In the genomic region with DNA sequence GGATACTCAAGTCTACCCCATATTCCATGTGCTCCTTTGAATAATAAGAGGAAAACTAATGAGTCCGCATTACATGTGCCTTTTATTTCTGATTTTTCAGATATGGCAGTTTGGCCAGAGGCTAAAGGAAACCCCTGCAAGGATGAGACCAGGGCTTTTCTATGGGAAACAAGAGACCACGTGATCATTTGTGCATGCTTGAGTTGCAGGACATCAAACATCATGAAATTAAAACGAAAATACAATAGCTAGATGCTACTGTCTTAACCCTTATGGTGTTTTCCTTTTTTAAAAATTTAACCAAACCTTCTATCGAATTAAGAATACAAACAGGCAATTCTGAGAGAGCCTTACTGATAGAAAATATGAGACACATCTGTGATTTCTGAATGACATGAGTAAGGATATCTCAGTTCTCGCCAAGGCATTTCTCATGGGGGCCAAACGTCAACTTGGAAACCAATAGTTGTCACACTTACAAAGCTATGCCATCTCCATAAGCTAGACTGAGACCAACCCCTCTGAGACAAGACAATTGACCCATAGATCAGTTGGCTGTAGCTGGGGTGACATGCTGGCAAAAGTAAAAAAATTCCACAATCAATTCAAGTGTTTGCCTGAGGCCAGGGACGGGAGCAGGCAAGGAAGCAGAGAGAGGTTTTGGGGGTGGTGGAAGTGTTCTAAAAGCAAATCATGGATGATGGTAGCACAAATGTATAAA, we compare ENCODE assay signal across 15 cellular contexts. TPM values are rescaled to one million over a fixed set of nuclear protein-coding genes. Genes with fewer than 3 reads are reported as not detected.
DNase-seq lines count a peak whose midpoint lies in the region; ATAC-seq, FAIRE-seq and TF ChIP-seq lines count a peak whose summit lies in the region.
"Had no signal": no experiment of that assay in that cellular context is flagged by ENCODE, and none has a peak within 500 bp of the region (broad histone marks: within the 10 kb centered on the region; RNA-seq: fewer than 3 reads in every experiment).

No MANE protein-coding gene starts in this region.

- peak overlapping the region; percentile 47 for H3K27ac ChIP-seq in CD4-positive, alpha-beta T cell (ENCODE audit: low read depth, low read length)
- H3K27ac ChIP-seq in mesenchymal stem cell (ENCODE audit: low read length, poor library complexity, severe bottlenecking) (no peak overlapping the region), mammary epithelial cell (ENCODE audit: insufficient read depth, low read depth, low read length) (no peak overlapping the region)
- H3K27ac ChIP-seq: cardiac muscle cell, heart left ventricle had no signal

- H2BK5ac ChIP-seq in mesenchymal stem cell (ENCODE audit: low read depth, low read length, poor library complexity, severe bottlenecking), result no peak overlapping the region

- BruUV-seq in mammary epithelial cell (replicated peaks; lab: Mats Ljungman, UMichigan), result no TSS peak

- no peaks in the 10 kb centered on the region for H3K79me1 ChIP-seq in mesenchymal stem cell (replicated peaks; ENCODE audit: low read length, poor library complexity, severe bottlenecking)

- H2AFZ ChIP-seq in mesenchymal stem cell (ENCODE audit: low read depth, low read length), result no peak overlapping the region
- H2AFZ ChIP-seq in mammary epithelial cell (ENCODE audit: low read depth, low read length), result no peak overlapping the region

- no peaks in the 10 kb centered on the region for H3K27me3 ChIP-seq in CD4-positive, alpha-beta T cell (ENCODE audit: control insufficient read depth, insufficient read depth, low read length)
- H3K27me3 ChIP-seq in mesenchymal stem cell (ENCODE audit: control insufficient read depth in 1 of 2, insufficient read depth in 1 of 2, low read length in 2 of 2) (peaks cover 0 to 5% of the 10 kb centered on the region in 2 experiments), mammary epithelial cell (ENCODE audit: insufficient read depth, low read length) (no peaks in the 10 kb centered on the region)
- H3K27me3 ChIP-seq: cardiac muscle cell, heart left ventricle had no signal

- no peak overlapping the region for H2AK5ac ChIP-seq in mesenchymal stem cell (ENCODE audit: low read length, severe bottlenecking)

- no peaks in the 10 kb centered on the region for H3K36me3 ChIP-seq in mesenchymal stem cell (ENCODE audit: control insufficient read depth in 1 of 2, insufficient read depth in 2 of 2, low read depth in 1 of 2, low read length in 2 of 2)
- no peaks in the 10 kb centered on the region for H3K36me3 ChIP-seq in mammary epithelial cell (ENCODE audit: insufficient read depth, low read length)
- H3K36me3 ChIP-seq: cardiac muscle cell, heart left ventricle had no signal

- H3K9me3 ChIP-seq in CD4-positive, alpha-beta T cell (ENCODE audit: control insufficient read depth, low read length), result no peaks in the 10 kb centered on the region
- H3K9me3 ChIP-seq in mesenchymal stem cell (ENCODE audit: control insufficient read depth, low read length) (no peaks in the 10 kb centered on the region), mammary epithelial cell (replicated peaks; ENCODE audit: insufficient read depth, low read length) (no peaks in the 10 kb centered on the region)

- H2BK15ac ChIP-seq in mesenchymal stem cell (ENCODE audit: low read depth, poor library complexity, severe bottlenecking), result no peak overlapping the region

- FAIRE-seq in GM18507 (lab: Jason Lieb, UNC), result peak; percentile 67

- H3K9ac ChIP-seq in mesenchymal stem cell (ENCODE audit: low read length) (peak overlapping the region; percentile 6), mammary epithelial cell (ENCODE audit: insufficient read depth, low read length) (no peak overlapping the region)

- H3K9me3 Mint-ChIP-seq in CD4-positive, alpha-beta T cell, result no peaks in the 10 kb centered on the region
- peaks cover 2% of the 10 kb centered on the region for H3K9me3 Mint-ChIP-seq in activated T-helper 1 cell treated with anti-CD3 and anti-CD28 coated beads, Interleukin-12 subunit alpha, Interleukin-12 subunit beta, Interleukin-2, Interleukin-4 antibody, amounts not matched to agents 30 ng/mL and 10 ng/mL and 1 ng/mL, durations not matched to agents 14 hours and 24 hours and 36 hours
- H3K9me3 Mint-ChIP-seq: nephron progenitor cell had no signal

- H3K4me3 Mint-ChIP-seq in CD4-positive, alpha-beta T cell, result peak overlapping the region; percentile 81
- peak overlapping the region; percentile 66 for H3K4me3 Mint-ChIP-seq in activated T-helper 1 cell treated with anti-CD3 and anti-CD28 coated beads, Interleukin-12 subunit alpha, Interleukin-12 subunit beta, Interleukin-2, Interleukin-4 antibody, amounts not matched to agents 30 ng/mL and 10 ng/mL and 1 ng/mL, durations not matched to agents 14 hours and 24 hours and 36 hours
- H3K4me3 Mint-ChIP-seq: nephron progenitor cell had no signal

- peaks cover 96% of the 10 kb centered on the region for H3K36me3 Mint-ChIP-seq in CD4-positive, alpha-beta T cell (ENCODE audit: low read depth)
- H3K36me3 Mint-ChIP-seq in activated T-helper 1 cell treated with anti-CD3 and anti-CD28 coated beads, Interleukin-12 subunit alpha, Interleukin-12 subunit beta, Interleukin-2, Interleukin-4 antibody, amounts not matched to agents 30 ng/mL and 10 ng/mL and 1 ng/mL, durations not matched to agents 14 hours and 24 hours and 36 hours (ENCODE audit: low read depth), result peaks cover 40% of the 10 kb centered on the region

- no peak overlapping the region for H3K18ac ChIP-seq in mesenchymal stem cell (ENCODE audit: low read depth in 1 of 2, low read length in 2 of 2)

- H4K91ac ChIP-seq in mesenchymal stem cell (ENCODE audit: low read length), result no peak overlapping the region

- H3K4me1 ChIP-seq in mesenchymal stem cell (ENCODE audit: control insufficient read depth, insufficient read depth, low read depth, low read length) (no peaks in the 10 kb centered on the region), mammary epithelial cell (ENCODE audit: insufficient read depth, low read length) (peaks cover 4% of the 10 kb centered on the region)

- WGBS in mesenchymal stem cell, result 94% methylated on average over 5 of the region's 7 CpGs
- 75% methylated on average over 7 of the region's 7 CpGs for WGBS in mammary epithelial cell (ENCODE audit: low coverage, missing lambda C conversion rate)

- no peak for ATAC-seq in CD4-positive, alpha-beta T cell (ENCODE audit: poor library complexity)
- ATAC-seq: heart left ventricle, right cardiac atrium had no signal

- in situ Hi-C loops in mammary epithelial cell (cut with MboI; ENCODE audit: low sequenced_read_pairs in 2 of 2), result no loop called here

- no peak for TF ChIP-seq CTCF in CD4-positive, alpha-beta T cell (IDR thresholded peaks at IDR 0.05)
- TF ChIP-seq CTCF in foreskin fibroblast (IDR thresholded peaks at IDR 0.05; ENCODE audit: low read depth, low read length), result no peak
- TF ChIP-seq CTCF in mammary epithelial cell (conservative IDR thresholded peaks at IDR 0.05 in 1 of 2, IDR thresholded peaks at IDR 0.05 in 1 of 2; ENCODE audit: extremely low read depth in 1 of 2, insufficient read depth in 1 of 2, low read depth in 1 of 2, low read length in 2 of 2), result no peak

- H3K23ac ChIP-seq in mesenchymal stem cell (ENCODE audit: low read length in 2 of 2), result no peak overlapping the region

- POLR2A ChIA-PET in CD4-positive, alpha-beta T cell (lab: Charles Lee), result interaction anchor here (0.6 to 2.0 kb wide), 9 partner anchors 16 to 114 kb away, joined by 3 to 7 read pairs (median 3); no protein-coding TSS in a partner anchor

- intact Hi-C loops in CD4-positive, alpha-beta T cell (cut with DNase I, micrococcal nuclease), result no loop called here
- intact Hi-C loops in activated T-helper 1 cell treated with anti-CD3 and anti-CD28 coated beads, Interleukin-12 subunit alpha, Interleukin-12 subunit beta, Interleukin-2, Interleukin-4 antibody, amounts not matched to agents 30 ng/mL and 10 ng/mL and 1 ng/mL, durations not matched to agents 14 hours and 24 hours and 36 hours (cut with micrococcal nuclease), result loop anchor here (1.0 to 2.0 kb wide), 8 partner anchors 16 to 124 kb away; no protein-coding TSS in a partner anchor
- intact Hi-C loops in mammary epithelial cell (cut with micrococcal nuclease), result no loop called here

- peak overlapping the region; percentile 97 for H3K27ac Mint-ChIP-seq in CD4-positive, alpha-beta T cell
- H3K27ac Mint-ChIP-seq in activated T-helper 1 cell treated with anti-CD3 and anti-CD28 coated beads, Interleukin-12 subunit alpha, Interleukin-12 subunit beta, Interleukin-2, Interleukin-4 antibody, amounts not matched to agents 30 ng/mL and 10 ng/mL and 1 ng/mL, durations not matched to agents 14 hours and 24 hours and 36 hours, result peak overlapping the region; percentile 91

- no peak overlapping the region for H3K4ac ChIP-seq in mesenchymal stem cell (ENCODE audit: low read depth in 1 of 2, low read length in 2 of 2)

- CTCF ChIA-PET in CD4-positive, alpha-beta T cell (lab: Charles Lee), result interaction anchor here (0.7 to 2.6 kb wide), 15 partner anchors 8 to 135 kb away, joined by 3 to 11 read pairs (median 5); a partner anchor contains a TSS
- CTCF ChIA-PET in mammary epithelial cell (lab: Charles Lee; ENCODE audit: low non-redundant PET), result interaction anchor here (0.7 kb wide), 1 partner anchor 320 kb away, joined by 5 read pairs; no protein-coding TSS in a partner anchor

- no peak overlapping the region for H2BK120ac ChIP-seq in mesenchymal stem cell (ENCODE audit: low read depth, low read length)

- H4K20me1 ChIP-seq in mammary epithelial cell (ENCODE audit: insufficient read depth, low read length), result no peaks in the 10 kb centered on the region

- H3K27me3 Mint-ChIP-seq in CD4-positive, alpha-beta T cell, result no peaks in the 10 kb centered on the region
- H3K27me3 Mint-ChIP-seq in activated T-helper 1 cell treated with anti-CD3 and anti-CD28 coated beads, Interleukin-12 subunit alpha, Interleukin-12 subunit beta, Interleukin-2, Interleukin-4 antibody, amounts not matched to agents 30 ng/mL and 10 ng/mL and 1 ng/mL, durations not matched to agents 14 hours and 24 hours and 36 hours (ENCODE audit: insufficient read depth), result no peaks in the 10 kb centered on the region

- no peak overlapping the region for H3K4me2 ChIP-seq in mesenchymal stem cell (ENCODE audit: low read length, poor library complexity, severe bottlenecking)
- H3K4me2 ChIP-seq in mammary epithelial cell (ENCODE audit: insufficient read depth, low read depth, low read length), result no peak overlapping the region

- peaks cover 94% of the 10 kb centered on the region for H3K4me1 Mint-ChIP-seq in CD4-positive, alpha-beta T cell (ENCODE audit: low read depth)
- peaks cover 76% of the 10 kb centered on the region for H3K4me1 Mint-ChIP-seq in activated T-helper 1 cell treated with anti-CD3 and anti-CD28 coated beads, Interleukin-12 subunit alpha, Interleukin-12 subunit beta, Interleukin-2, Interleukin-4 antibody, amounts not matched to agents 30 ng/mL and 10 ng/mL and 1 ng/mL, durations not matched to agents 14 hours and 24 hours and 36 hours (ENCODE audit: low read depth)

- no peak overlapping the region for H4K8ac ChIP-seq in mesenchymal stem cell (ENCODE audit: low read length)

- no peak overlapping the region for H3K14ac ChIP-seq in mesenchymal stem cell (ENCODE audit: low read length in 2 of 2)

- no peaks in the 10 kb centered on the region for H3K79me2 ChIP-seq in mammary epithelial cell (ENCODE audit: insufficient read depth, low read length)

- no peak for DNase-seq in CD4-positive, alpha-beta T cell
- no peak for DNase-seq in GM18507 (ENCODE audit: extremely low spot score, insufficient read length, low read depth)
- no peak for DNase-seq in activated T-helper 1 cell treated with anti-CD3 and anti-CD28 coated beads, Interleukin-12 subunit alpha, Interleukin-12 subunit beta, Interleukin-2, Interleukin-4 antibody, amounts not matched to agents 30 ng/mL and 10 ng/mL and 1 ng/mL, durations not matched to agents 14 hours and 24 hours and 36 hours (ENCODE audit: low spot score)
- no peak for DNase-seq in mesenchymal stem cell
- DNase-seq in NCI-H510A (lab: John Stamatoyannopoulos, UW), result no peak
- DNase-seq in foreskin fibroblast, result no peak
- no peak for DNase-seq in mammary epithelial cell
- DNase-seq: Calu3, heart left ventricle, NCI-H1436, NCI-H524, nephron progenitor cell, right cardiac atrium, substantia nigra had no signal

- dilution Hi-C loops in mammary epithelial cell (cut with HindIII; ENCODE audit: low sequenced_read_pairs), result no loop called here

- H2BK12ac ChIP-seq in mesenchymal stem cell (ENCODE audit: low read length in 2 of 2), result no peak overlapping the region

- H3K4me3 ChIP-seq in mesenchymal stem cell (ENCODE audit: insufficient read depth in 1 of 2, low read depth in 1 of 2, low read length in 2 of 2), result peak overlapping the region in 1 of 2 experiments; percentile 36
- H3K4me3 ChIP-seq in foreskin fibroblast (ENCODE audit: low read depth in 1 of 2, low read length in 2 of 2), result no peak overlapping the region
- no peak overlapping the region for H3K4me3 ChIP-seq in mammary epithelial cell (replicated peaks in 1 of 3; ENCODE audit: insufficient read depth in 1 of 3, low read depth in 2 of 3, low read length in 3 of 3)
- H3K4me3 ChIP-seq: cardiac muscle cell, heart left ventricle had no signal

RNA-seq across cellular contexts. Expression of a gene that starts 52.8 kb away (rescaled TPM):
- 100 to 1,000 TPM; 123 to 129 TPM for total RNA-seq in CD4-positive, alpha-beta T cell
- 30.8 and 31.1 TPM in 2 replicates for total RNA-seq in activated T-helper 1 cell treated with anti-CD3 and anti-CD28 coated beads, Interleukin-12 subunit alpha, Interleukin-12 subunit beta, Interleukin-2, Interleukin-4 antibody, amounts not matched to agents 30 ng/mL and 10 ng/mL and 1 ng/mL, durations not matched to agents 14 hours and 24 hours and 36 hours
- 0.62 TPM for polyA plus RNA-seq in mesenchymal stem cell (2013, experiment 1 of 2)
- 0.41 TPM for polyA plus RNA-seq in mesenchymal stem cell (2013, experiment 2 of 2)
- under 1 TPM; under 0.01 to 0.19 TPM for total RNA-seq in mammary epithelial cell
- 0.16 TPM for polyA plus RNA-seq in mammary epithelial cell
- polyA minus RNA-seq in mammary epithelial cell, result not detected

Comparison
In these comparisons a context has a peak if more than half of its experiments do, and no peak if none do; other contexts are left out.
1. RNA of a gene that starts 52.8 kb away (total RNA-seq): 123 to 129 TPM in CD4-positive, alpha-beta T cell and 30.8 to 31.1 TPM in activated T-helper 1 cell treated with anti-CD3 and anti-CD28 coated beads, Interleukin-12 subunit alpha, Interleukin-12 subunit beta, Interleukin-2, Interleukin-4 antibody, amounts not matched to agents 30 ng/mL and 10 ng/mL and 1 ng/mL, durations not matched to agents 14 hours and 24 hours and 36 hours; under 0.01 to 0.19 TPM in mammary epithelial cell; every median in the first group is over 10 times any median in the second.